In the genomic region with DNA sequence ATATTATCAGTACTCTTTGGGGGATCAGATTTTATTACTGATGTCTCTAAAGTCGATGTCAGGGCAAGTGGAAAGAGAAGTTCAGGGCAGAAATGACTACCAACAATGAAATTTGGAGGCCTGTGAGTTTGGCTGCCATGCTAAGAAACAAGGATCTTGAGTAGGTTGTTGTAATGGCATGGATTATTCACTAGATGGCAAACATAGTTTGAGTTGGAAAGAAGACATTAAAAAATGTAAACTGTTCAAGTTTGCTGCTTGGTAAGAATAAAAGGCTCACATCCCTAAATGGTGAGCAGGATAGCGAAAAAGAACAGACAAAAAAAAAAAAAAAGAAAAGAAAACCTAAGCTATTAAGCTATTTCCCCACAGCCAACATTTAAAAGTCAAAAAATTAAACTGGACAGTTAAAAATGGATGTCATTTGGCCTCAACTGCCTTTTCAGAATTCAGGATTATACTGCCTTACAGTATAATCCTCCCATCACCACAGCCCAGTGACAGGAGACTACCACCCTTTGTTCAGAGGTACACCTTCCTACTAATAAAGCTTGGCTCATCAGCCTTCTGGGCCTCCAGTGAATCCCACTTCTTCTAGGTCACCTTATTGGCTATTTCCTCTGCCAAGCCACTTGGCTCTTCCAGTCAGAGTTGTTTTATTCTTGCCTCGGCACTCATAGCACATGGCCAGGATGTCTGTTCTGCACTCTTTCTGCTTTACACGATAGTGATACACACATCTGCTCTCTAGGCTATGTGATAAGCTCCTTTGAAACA, we compare ENCODE assay signal across 8 cellular contexts.
DNase-seq lines count a peak whose midpoint lies in the region; ATAC-seq and TF ChIP-seq lines count a peak whose summit lies in the region.

No MANE protein-coding gene starts in this region.

- peaks cover 3% of the 10 kb centered on the region for H3K36me3 Mint-ChIP-seq in nephron progenitor cell (ENCODE audit: low read depth)
- no peaks in the 10 kb centered on the region for H3K36me3 Mint-ChIP-seq in activated T-helper 17 cell treated with anti-CD3 and anti-CD28 coated beads, Interleukin-2, amount 50 U/mL, for 72 hours (ENCODE audit: low read depth)

- H3K9me3 Mint-ChIP-seq in nephron progenitor cell = no peaks in the 10 kb centered on the region
- H3K9me3 Mint-ChIP-seq in activated T-helper 17 cell treated with anti-CD3 and anti-CD28 coated beads, Interleukin-2, amount 50 U/mL, for 72 hours = no peaks in the 10 kb centered on the region

- no TSS peak for BruUV-seq in Panc1 (replicated peaks; lab: Mats Ljungman, UMichigan)

- H3K4me3 Mint-ChIP-seq in nephron progenitor cell = no peak overlapping the region
- H3K4me3 Mint-ChIP-seq in activated T-helper 17 cell treated with anti-CD3 and anti-CD28 coated beads, Interleukin-2, amount 50 U/mL, for 72 hours = no peak overlapping the region

- H3K4me1 ChIP-seq in Panc1 (ENCODE audit: control insufficient read depth, insufficient read depth, low read length) = no peaks in the 10 kb centered on the region

- ATAC-seq in Panc1 (peak; percentile 73), esophagus mucosa (peak; percentile 28), HG02588 (IDR thresholded peaks at IDR 0.05; ENCODE audit: unreplicated experiment) (no peak)
- no peak for ATAC-seq in activated T-helper 17 cell treated with anti-CD3 and anti-CD28 coated beads, Interleukin-2, amount 50 U/mL, for 72 hours (replicated peaks)

- peaks cover 3% of the 10 kb centered on the region for H3K27me3 Mint-ChIP-seq in nephron progenitor cell (ENCODE audit: low read depth, poor library complexity)
- H3K27me3 Mint-ChIP-seq in activated T-helper 17 cell treated with anti-CD3 and anti-CD28 coated beads, Interleukin-2, amount 50 U/mL, for 72 hours = no peaks in the 10 kb centered on the region

- DNase-seq in EL = peak; percentile 51
- peak; percentile 66 for DNase-seq in HT1080 (ENCODE audit: low read depth)
- DNase-seq in Panc1 (ENCODE audit: low read depth, low spot score) = peak; percentile 43
- no peak for DNase-seq in nephron progenitor cell
- DNase-seq in NCI-H1048 (lab: John Stamatoyannopoulos, UW) = no peak

- H3K9me3 ChIP-seq in Panc1 (ENCODE audit: control insufficient read depth, insufficient read depth, low read depth, low read length) = no peaks in the 10 kb centered on the region

- peak; percentile 75 for TF ChIP-seq CTCF in Panc1 (IDR thresholded peaks at IDR 0.05)
- peak; percentile 57 for TF ChIP-seq CTCF in nephron progenitor cell (IDR thresholded peaks at IDR 0.05)

- H3K4me1 Mint-ChIP-seq in nephron progenitor cell = peaks cover 3% of the 10 kb centered on the region
- no peaks in the 10 kb centered on the region for H3K4me1 Mint-ChIP-seq in activated T-helper 17 cell treated with anti-CD3 and anti-CD28 coated beads, Interleukin-2, amount 50 U/mL, for 72 hours

- no peak overlapping the region for H3K27ac Mint-ChIP-seq in nephron progenitor cell
- no peak overlapping the region for H3K27ac Mint-ChIP-seq in activated T-helper 17 cell treated with anti-CD3 and anti-CD28 coated beads, Interleukin-2, amount 50 U/mL, for 72 hours

- H3K27me3 ChIP-seq in Panc1 (ENCODE audit: control insufficient read depth, insufficient read depth, low read length) = no peaks in the 10 kb centered on the region

- intact Hi-C loops in Panc1 (cut with micrococcal nuclease; ENCODE audit: unreplicated experiment) = loop anchor here (1.0 to 2.0 kb wide), 2 partner anchors 126 to 188 kb away; no protein-coding TSS in a partner anchor

- no peaks in the 10 kb centered on the region for H3K36me3 ChIP-seq in Panc1 (ENCODE audit: control insufficient read depth, insufficient read depth, low read length)

- H3K4me3 ChIP-seq in Panc1 (ENCODE audit: low read depth in 2 of 2, low read length in 2 of 2) = no peak overlapping the region

- CTCF ChIA-PET in Panc1 (lab: Charles Lee) = interaction anchor here (0.6 to 2.1 kb wide), 8 partner anchors 115 to 1104 kb away, joined by 3 to 7 read pairs (median 4); a partner anchor contains a TSS

- no peak overlapping the region; the same call in 1 of the 2 replicates for H3K27ac ChIP-seq in Panc1 (ENCODE audit: low read length)

- in situ Hi-C loops in Panc1 (cut with HindIII; ENCODE audit: low pct_unique_long_range_greater_than_20kb, low sequenced_read_pairs) = no loop called here

- POLR2A ChIA-PET in Panc1 (lab: Charles Lee) = no interaction called here

Comparison
In these comparisons a context has a peak if more than half of its experiments do, and no peak if none do; other contexts are left out.
1. DNase-seq: peak in EL (single experiment), HT1080 (single experiment) and Panc1 (single experiment); none in nephron progenitor cell (single experiment) and NCI-H1048 (single experiment).
2. ATAC-seq: peak in Panc1 (single experiment) and esophagus mucosa (single experiment); none in activated T-helper 17 cell treated with anti-CD3 and anti-CD28 coated beads, Interleukin-2, amount 50 U/mL, for 72 hours (single experiment) and HG02588 (single experiment).